Comparison of ENCODE assay signal across 1 cellular context in genomic region chr1:112618721-112619517, GRCh38.
A peak's percentile ranks its signal among the peaks of the same experiment; 100 is the strongest.
TF ChIP-seq lines count a peak whose summit lies in the region.

Gene ST7L, minus strand, starts transcription at chr1:112619141. Its CDS starts 28 bp downstream, at chr1:112619113.

TF ChIP-seq in GM12878, 131 proteins besides CTCF, POLR2A, EP300 and RAD21 (continued from another document):
- TF ChIP-seq TAF1 (IDR thresholded peaks at IDR 0.05; ENCODE audit: borderline replicate concordance, low read depth, low read length) (peak; percentile 84; the same call in 1 of the 2 replicates), RAD51 (IDR thresholded peaks at IDR 0.05) (no peak), ATF7 (IDR thresholded peaks at IDR 0.05; ENCODE audit: low read depth) (no peak)
TF ChIP-seq in GM12878: peak in this region for 28.
